In genomic region chr1:79040424-79041089, GRCh38 we compare ENCODE assay signal across 1 cellular context.
TF ChIP-seq lines count a peak whose summit lies in the region.

No MANE protein-coding gene starts in this region.

TF ChIP-seq in GM12878, 131 proteins besides CTCF, POLR2A, EP300 and RAD21 (continued from another document and continues in another):
- TF ChIP-seq ZBTB4 (CRISPR knock-in tag; IDR thresholded peaks at IDR 0.05): no peak
- TF ChIP-seq EGR1 (IDR thresholded peaks at IDR 0.05; ENCODE audit: borderline replicate concordance in 1 of 2, low read depth in 2 of 2, low read length in 2 of 2): no peak
- TF ChIP-seq SKIL (IDR thresholded peaks at IDR 0.05; ENCODE audit: low read depth, poor library complexity, severe bottlenecking): no peak
- TF ChIP-seq SRF (IDR thresholded peaks at IDR 0.05; ENCODE audit: low read depth in 2 of 2, low read length in 2 of 2): peak in 1 of 2 experiments; percentile 40; a peak in 1 of 4 replicates
- no peak for TF ChIP-seq ZBTB33 (IDR thresholded peaks at IDR 0.05)
- no peak for TF ChIP-seq ZBTB11 (CRISPR knock-in tag; IDR thresholded peaks at IDR 0.05)
- no peak for TF ChIP-seq NFXL1 (IDR thresholded peaks at IDR 0.05; ENCODE audit: borderline replicate concordance)
- TF ChIP-seq FOS (IDR thresholded peaks at IDR 0.05; ENCODE audit: borderline replicate concordance, extremely low read depth, insufficient read length): no peak
- no peak for TF ChIP-seq ZNF622 (IDR thresholded peaks at IDR 0.05)
- peak; percentile 75 for TF ChIP-seq MTA3 (IDR thresholded peaks at IDR 0.05; ENCODE audit: borderline replicate concordance, low read length)
- 0 out of 2 replicates have a peak, but pooled peaks have one; percentile 18 for TF ChIP-seq DPF2 (IDR thresholded peaks at IDR 0.05)
- TF ChIP-seq RAD51 (IDR thresholded peaks at IDR 0.05): no peak
- TF ChIP-seq BRCA1 (IDR thresholded peaks at IDR 0.05; ENCODE audit: low read depth, low read length): no peak
- no peak for TF ChIP-seq NBN (IDR thresholded peaks at IDR 0.05)
- TF ChIP-seq MTA2 (IDR thresholded peaks at IDR 0.05; ENCODE audit: low read depth): no peak
- no peak for TF ChIP-seq HDAC2 (IDR thresholded peaks at IDR 0.05)
- TF ChIP-seq NR2F1 (conservative IDR thresholded peaks at IDR 0.05): no peak
- no peak for TF ChIP-seq USF1 (IDR thresholded peaks at IDR 0.05; ENCODE audit: borderline replicate concordance, extremely low read length, insufficient read depth, low read depth, low read length)
- no peak for TF ChIP-seq CBX5 (IDR thresholded peaks at IDR 0.05; ENCODE audit: low read depth)
- TF ChIP-seq ZNF24 (IDR thresholded peaks at IDR 0.05): no peak
- TF ChIP-seq FOXK2 (IDR thresholded peaks at IDR 0.05): no peak
- no peak for TF ChIP-seq KLF5 (IDR thresholded peaks at IDR 0.05; ENCODE audit: partially characterized antibody)
- TF ChIP-seq PKNOX1 (IDR thresholded peaks at IDR 0.05): no peak
- no peak for TF ChIP-seq YY1 (IDR thresholded peaks at IDR 0.05; ENCODE audit: low read depth, low read length)
- TF ChIP-seq GATAD2B (conservative IDR thresholded peaks at IDR 0.05; ENCODE audit: low read depth): no peak
- TF ChIP-seq JUND (IDR thresholded peaks at IDR 0.05; ENCODE audit: low read depth, low read length): no peak
- peak; percentile 95; the same call in 1 of the 2 replicates for TF ChIP-seq FOXM1 (IDR thresholded peaks at IDR 0.05; ENCODE audit: low read depth, low read length)
- TF ChIP-seq HDAC6 (IDR thresholded peaks at IDR 0.05; ENCODE audit: unreplicated experiment): no peak
- TF ChIP-seq ASH2L (IDR thresholded peaks at IDR 0.05; ENCODE audit: borderline replicate concordance, low read depth): no peak
- TF ChIP-seq SMC3 (IDR thresholded peaks at IDR 0.05; ENCODE audit: borderline replicate concordance, low read length): no peak
- TF ChIP-seq ZBTB40 (IDR thresholded peaks at IDR 0.05; ENCODE audit: borderline replicate concordance): no peak
- peak; percentile 97 for TF ChIP-seq CREB1 (IDR thresholded peaks at IDR 0.05; ENCODE audit: low read depth)
- TF ChIP-seq BMI1 (IDR thresholded peaks at IDR 0.05; ENCODE audit: borderline replicate concordance): no peak
- no peak for TF ChIP-seq YBX1 (IDR thresholded peaks at IDR 0.05)
- TF ChIP-seq ZNF687 (IDR thresholded peaks at IDR 0.05): no peak
- no peak for TF ChIP-seq ZSCAN29 (IDR thresholded peaks at IDR 0.05)
- TF ChIP-seq IKZF1 (conservative IDR thresholded peaks at IDR 0.05): no peak
- TF ChIP-seq ATF3 (IDR thresholded peaks at IDR 0.05; ENCODE audit: borderline replicate concordance, extremely low read depth, low read depth, low read length): no peak
- no peak for TF ChIP-seq ZNF217 (IDR thresholded peaks at IDR 0.05)
